1 cellular context compared by ENCODE assay signal in genomic region chr9:133352635-133353340, GRCh38.
A peak's percentile ranks its signal among the peaks of the same experiment; 100 is the strongest.
TF ChIP-seq lines count a peak whose summit lies in the region.

No MANE protein-coding gene starts in this region.

TF ChIP-seq in endothelial cell of umbilical vein, 7 proteins besides CTCF, POLR2A, EP300 and RAD21:
- TF ChIP-seq MYC (IDR thresholded peaks at IDR 0.05; ENCODE audit: low read depth, low read length) (no peak), FOS (IDR thresholded peaks at IDR 0.05; ENCODE audit: borderline replicate concordance, insufficient read depth, low read length) (no peak), POLR2AphosphoS5 (IDR thresholded peaks at IDR 0.05; ENCODE audit: insufficient read depth, low read depth, low read length) (peak; percentile 55), GATA2 (IDR thresholded peaks at IDR 0.05; ENCODE audit: insufficient read depth, insufficient read length, low read depth, low read length) (no peak)
